Comparison of ENCODE assay signal across 8 cellular contexts in genomic region chr4:28686618-28687017, GRCh38.
DNase-seq lines count a peak whose midpoint lies in the region; ATAC-seq and TF ChIP-seq lines count a peak whose summit lies in the region.

No MANE protein-coding gene starts in this region.

- in situ Hi-C loops in SK-MEL-5 (cut with HindIII; ENCODE audit: low pct_unique_long_range_greater_than_20kb, low sequenced_read_pairs), result no loop called here

- H3K27ac Mint-ChIP-seq in effector memory CD8-positive, alpha-beta T cell, result no peak overlapping the region

- TF ChIP-seq CTCF in hepatocyte (IDR thresholded peaks at IDR 0.05; ENCODE audit: poor library complexity), result peak; percentile 43

- no peaks in the 10 kb centered on the region for H3K9me3 ChIP-seq in hepatocyte (ENCODE audit: low read depth)
- no peaks in the 10 kb centered on the region for H3K9me3 ChIP-seq in effector memory CD4-positive, alpha-beta T cell (ENCODE audit: control insufficient read depth, low read length)

- no peak overlapping the region for H2AFZ ChIP-seq in hepatocyte

- no peak overlapping the region for H3K27ac ChIP-seq in hepatocyte
- H3K27ac ChIP-seq in effector memory CD4-positive, alpha-beta T cell (ENCODE audit: insufficient read depth, low read length, poor library complexity, severe bottlenecking), result no peak overlapping the region

- H3K9me3 Mint-ChIP-seq in effector memory CD8-positive, alpha-beta T cell, result peaks cover 4 to 25% of the 10 kb centered on the region in 2 donors

- H3K4me3 ChIP-seq in hepatocyte, result no peak overlapping the region
- H3K4me3 ChIP-seq in effector memory CD4-positive, alpha-beta T cell (ENCODE audit: insufficient read depth, low read depth, low read length, poor library complexity, severe bottlenecking), result no peak overlapping the region

- no peak overlapping the region for H3K4me2 ChIP-seq in hepatocyte

- H3K4me1 Mint-ChIP-seq in effector memory CD8-positive, alpha-beta T cell (ENCODE audit: low read depth in 2 of 2), result no peaks in the 10 kb centered on the region

- no peaks in the 10 kb centered on the region for H3K27me3 ChIP-seq in hepatocyte
- H3K27me3 ChIP-seq in effector memory CD4-positive, alpha-beta T cell (replicated peaks; ENCODE audit: control insufficient read depth, insufficient read depth, low read length, poor library complexity, severe bottlenecking), result no peaks in the 10 kb centered on the region

- no peaks in the 10 kb centered on the region for H4K20me1 ChIP-seq in hepatocyte (ENCODE audit: insufficient read depth, poor library complexity, severe bottlenecking)

- no peaks in the 10 kb centered on the region for H3K79me2 ChIP-seq in hepatocyte

- 61% methylated on average over 4 of the region's 4 CpGs for WGBS in hepatocyte (ENCODE audit: low lambda C conversion rate, missing lambda C conversion rate)

- H3K36me3 Mint-ChIP-seq in effector memory CD8-positive, alpha-beta T cell (ENCODE audit: insufficient read depth), result no peaks in the 10 kb centered on the region

- DNase-seq in COLO829 (ENCODE audit: low spot score), result peak; percentile 6
- peak; percentile 32 for DNase-seq in HCEC 1CT
- DNase-seq in SK-MEL-5 (ENCODE audit: low read depth, low spot score), result peak; percentile 77
- peak; percentile 60 for DNase-seq in hepatocyte (ENCODE audit: low spot score)
- DNase-seq in effector memory CD8-positive, alpha-beta T cell, result no peak
- DNase-seq in stimulated activated CD4-positive, alpha-beta T cell treated with anti-CD3 and anti-CD28 coated beads, Interleukin-2, amount 100 ng/mL, for 48 hours, result no peak
- no peak for DNase-seq in occipital lobe (lab: John Stamatoyannopoulos, UW)
- DNase-seq in effector memory CD4-positive, alpha-beta T cell, result no peak

- no peaks in the 10 kb centered on the region for H3K27me3 Mint-ChIP-seq in effector memory CD8-positive, alpha-beta T cell

- no peaks in the 10 kb centered on the region for H3K9me2 ChIP-seq in hepatocyte (replicated peaks; ENCODE audit: insufficient read depth)

- no peak for ATAC-seq in effector memory CD8-positive, alpha-beta T cell (replicated peaks)

- H3K36me3 ChIP-seq in hepatocyte (replicated peaks; ENCODE audit: insufficient read depth, low read depth), result no peaks in the 10 kb centered on the region
- no peaks in the 10 kb centered on the region for H3K36me3 ChIP-seq in effector memory CD4-positive, alpha-beta T cell (ENCODE audit: control insufficient read depth, insufficient read depth, low read length)

- no peak overlapping the region for H3K4me3 Mint-ChIP-seq in effector memory CD8-positive, alpha-beta T cell

- no peaks in the 10 kb centered on the region for H3K4me1 ChIP-seq in hepatocyte (ENCODE audit: insufficient read depth)
- no peaks in the 10 kb centered on the region for H3K4me1 ChIP-seq in effector memory CD4-positive, alpha-beta T cell (ENCODE audit: control insufficient read depth, insufficient read depth, low read length, poor library complexity, severe bottlenecking)

Comparison
In these comparisons a context has a peak if more than half of its experiments do, and no peak if none do; other contexts are left out.
1. DNase-seq: peak in COLO829 (single experiment), HCEC 1CT (single experiment), SK-MEL-5 (single experiment) and hepatocyte (single experiment); none in effector memory CD8-positive, alpha-beta T cell (0 of 3), stimulated activated CD4-positive, alpha-beta T cell treated with anti-CD3 and anti-CD28 coated beads, Interleukin-2, amount 100 ng/mL, for 48 hours (0 of 2), occipital lobe (single experiment) and effector memory CD4-positive, alpha-beta T cell (0 of 3).